Comparison of ENCODE assay signal across 8 cellular contexts in the genomic region with DNA sequence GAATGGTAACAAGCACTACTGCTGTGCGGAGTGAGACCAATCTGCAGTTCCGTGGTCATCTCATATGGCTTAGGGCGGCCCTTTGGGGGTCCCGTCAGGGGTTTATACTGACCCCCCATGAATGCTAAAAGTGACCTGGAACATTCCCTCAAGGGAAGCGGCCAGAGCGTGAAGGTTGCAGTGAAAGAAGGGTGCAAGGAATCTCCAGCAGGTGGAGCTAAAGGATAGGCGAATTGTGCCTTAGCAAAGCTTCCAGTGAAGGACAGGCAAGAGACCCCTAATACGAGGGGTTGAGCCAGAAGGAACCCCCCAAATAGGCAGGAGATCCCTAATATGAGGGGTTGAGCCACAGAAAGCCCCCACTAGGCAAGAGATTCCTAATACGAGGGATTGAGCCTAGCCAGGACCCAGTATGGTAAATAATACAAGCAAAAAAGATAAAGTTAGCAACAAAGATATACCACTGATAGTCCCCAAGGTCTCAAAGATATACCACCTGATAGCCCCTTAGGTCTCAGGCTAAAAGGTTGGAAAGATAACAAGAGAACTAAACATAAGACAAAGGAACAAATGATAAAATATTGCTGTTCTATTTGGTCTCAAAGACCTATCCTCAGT. TPM values are rescaled to one million over a fixed set of nuclear protein-coding genes. Genes with fewer than 3 reads are reported as not detected.
A peak's percentile ranks its signal among the peaks of the same experiment; 100 is the strongest.
DNase-seq lines count a peak whose midpoint lies in the region; ATAC-seq, FAIRE-seq and TF ChIP-seq lines count a peak whose summit lies in the region.

No MANE protein-coding gene starts in this region.

- in situ Hi-C loops in GM13977 (cut with MboI; ENCODE audit: low pct_unique_long_range_greater_than_20kb, low sequenced_read_pairs, unreplicated experiment): no loop called here

- no peak overlapping the region for H4K8ac ChIP-seq in H1 (ENCODE audit: extremely low read depth, insufficient read depth, low read length)

- H3K23ac ChIP-seq in H1 (ENCODE audit: insufficient read length): no peak overlapping the region

- TF ChIP-seq RAD21 in H1 (IDR thresholded peaks at IDR 0.05 in 1 of 2, conservative IDR thresholded peaks at IDR 0.05 in 1 of 2; ENCODE audit: low read depth in 2 of 2, low read length in 2 of 2): peak; percentile 88 to 91

- peaks cover 0 to 3% of the 10 kb centered on the region in 2 experiments; a peak in 2 of 4 replicates for H3K79me2 ChIP-seq in H1 (ENCODE audit: control insufficient read depth in 1 of 2, insufficient read depth in 2 of 2, low read length in 2 of 2)

- H3K4me1 ChIP-seq in H1 (replicated peaks in 1 of 4; ENCODE audit: control insufficient read depth in 3 of 4, insufficient read depth in 4 of 4, low read length in 3 of 4): peaks cover 0 to 26% (median 18%) of the 10 kb centered on the region in 4 experiments; a peak in 5 of 7 replicates

- intact Hi-C loops in activated CD4-positive, alpha-beta memory T cell treated with anti-CD3 and anti-CD28 coated beads for 36 hours (cut with micrococcal nuclease): loop anchor here (1.0 kb wide), 1 partner anchor 163 kb away; no protein-coding TSS in a partner anchor

- POLR2A ChIA-PET in activated CD4-positive, alpha-beta memory T cell treated with anti-CD3 and anti-CD28 coated beads for 36 hours (lab: Charles Lee): interaction anchor here (1.0 kb wide), 1 partner anchor 27 kb away, joined by 3 read pairs; no protein-coding TSS in a partner anchor
- POLR2A ChIA-PET in H1 (lab: Charles Lee; ENCODE audit: partially characterized antibody): interaction anchor here (0.6 to 2.9 kb wide), 21 partner anchors 9 to 173 kb away, joined by 3 to 24 read pairs (median 4); a partner anchor contains a TSS

- peaks cover 0 to 1% of the 10 kb centered on the region in 2 experiments for H4K20me1 ChIP-seq in H1 (replicated peaks in 1 of 2; ENCODE audit: control insufficient read depth in 1 of 2, insufficient read depth in 2 of 2, low read length in 2 of 2)

- H4K5ac ChIP-seq in H1 (ENCODE audit: insufficient read length, low read depth, low read length): no peak overlapping the region

- H2BK12ac ChIP-seq in H1 (ENCODE audit: low read depth, low read length): no peak overlapping the region

- H3K14ac ChIP-seq in H1 (ENCODE audit: insufficient read length): no peak overlapping the region

- H3K23me2 ChIP-seq in H1 (ENCODE audit: low read depth, low read length): no peaks in the 10 kb centered on the region

- H2BK5ac ChIP-seq in H1 (ENCODE audit: low read depth, low read length): no peak overlapping the region

- no peaks in the 10 kb centered on the region for H3K27me3 Mint-ChIP-seq in activated CD4-positive, alpha-beta memory T cell treated with anti-CD3 and anti-CD28 coated beads for 36 hours

- no peak overlapping the region for H3K18ac ChIP-seq in H1 (ENCODE audit: extremely low read depth, low read length)

- no peak overlapping the region for H3K4me3 Mint-ChIP-seq in activated CD4-positive, alpha-beta memory T cell treated with anti-CD3 and anti-CD28 coated beads for 36 hours

- no peaks in the 10 kb centered on the region for H3K27me3 ChIP-seq in H1 (replicated peaks in 1 of 4; ENCODE audit: control insufficient read depth in 3 of 4, extremely low read depth in 1 of 4, insufficient read depth in 3 of 4, low read length in 3 of 4)

- H3K27ac ChIP-seq in H1 (ENCODE audit: low read depth, low read length): no peak overlapping the region

- H2AFZ ChIP-seq in H1 (ENCODE audit: low read length): no peak overlapping the region

- H3K79me1 ChIP-seq in H1 (ENCODE audit: low read depth, low read length): peaks cover 3% of the 10 kb centered on the region

- no peak overlapping the region for H2AK5ac ChIP-seq in H1 (ENCODE audit: low read depth, low read length)

- H3K4ac ChIP-seq in H1 (replicated peaks; ENCODE audit: insufficient read length, low read depth, low read length): no peak overlapping the region

- DNase-seq in AG08395 (ENCODE audit: low spot score): peak; percentile 72
- peak; percentile 81 for DNase-seq in GM13977 (ENCODE audit: low spot score)
- DNase-seq in NCI-H226: peak; percentile 18
- DNase-seq in activated CD4-positive, alpha-beta memory T cell treated with anti-CD3 and anti-CD28 coated beads for 36 hours: peak; percentile 65
- DNase-seq in H1 (ENCODE audit: low read depth in 1 of 2, low spot score in 2 of 2): peak; percentile 39 to 73
- peak; percentile 38 for DNase-seq in midbrain (lab: John Stamatoyannopoulos, UW)
- peak; percentile 60 for DNase-seq in stimulated activated naive CD8-positive, alpha-beta T cell treated with anti-CD3 and anti-CD28 coated beads, Interleukin-15, Interleukin-2, amounts not matched to agents 100 U/mL and 50 U/mL, for 24 hours

- ATAC-seq in stimulated activated naive CD8-positive, alpha-beta T cell treated with anti-CD3 and anti-CD28 coated beads, Interleukin-15, Interleukin-2, amounts not matched to agents 100 U/mL and 50 U/mL, for 24 hours: no peak
- ATAC-seq in HG03159 (IDR thresholded peaks at IDR 0.05; ENCODE audit: unreplicated experiment): no peak

- H2BK15ac ChIP-seq in H1 (ENCODE audit: low read length): no peak overlapping the region

- no peak; a peak in 1 of 3 replicates for TF ChIP-seq POLR2A in H1 (IDR thresholded peaks at IDR 0.05; ENCODE audit: control extremely low read depth in 1 of 2, low read depth in 2 of 2, low read length in 2 of 2)

- peaks cover 19% of the 10 kb centered on the region for H3K36me3 Mint-ChIP-seq in activated CD4-positive, alpha-beta memory T cell treated with anti-CD3 and anti-CD28 coated beads for 36 hours

- peak; percentile 95 for FAIRE-seq in H1 (lab: Jason Lieb, UNC)

- CTCF ChIA-PET in activated CD4-positive, alpha-beta memory T cell treated with anti-CD3 and anti-CD28 coated beads for 36 hours (lab: Charles Lee): interaction anchor here (0.7 to 10.5 kb wide), 16 partner anchors 9 to 283 kb away, joined by 3 to 156 read pairs (median 4); a partner anchor contains a TSS
- CTCF ChIA-PET in H1 (lab: Charles Lee; ENCODE audit: partially characterized antibody): interaction anchor here (0.7 to 10.6 kb wide), 15 partner anchors 8 to 255 kb away, joined by 3 to 138 read pairs (median 3); no protein-coding TSS in a partner anchor

- 47% methylated on average over 9 of the region's 9 CpGs; no CpG with 5 or more reads in 1 of the 2 experiments for WGBS in H1 (ENCODE audit: extremely low coverage in 1 of 2, insufficient coverage in 1 of 2, insufficient read length in 1 of 2, insufficient replicate concordance in 2 of 2, low coverage in 1 of 2, low lambda C conversion rate in 2 of 2, missing lambda C conversion rate in 1 of 2), 2 experiments

- no peak for TF ChIP-seq EP300 in H1 (IDR thresholded peaks at IDR 0.05; ENCODE audit: borderline replicate concordance in 1 of 2, low read depth in 2 of 2, low read length in 2 of 2)

- no peak overlapping the region for H2BK20ac ChIP-seq in H1 (ENCODE audit: low read length)

- H4K91ac ChIP-seq in H1 (replicated peaks; ENCODE audit: insufficient read length, low read length): no peak overlapping the region

- H3K4me2 ChIP-seq in H1 (ENCODE audit: insufficient read depth in 1 of 2, low read depth in 2 of 2, low read length in 2 of 2): no peak overlapping the region

- no peak overlapping the region for H3K9ac ChIP-seq in H1 (replicated peaks in 1 of 4; ENCODE audit: extremely low read depth in 1 of 4, low read depth in 3 of 4, low read length in 3 of 4)

- no peak overlapping the region for H3K56ac ChIP-seq in H1 (replicated peaks; ENCODE audit: insufficient read length, low read depth, low read length)

- TF ChIP-seq CTCF in GM13977 (IDR thresholded peaks at IDR 0.05; ENCODE audit: extremely low read depth, insufficient read depth, missing control alignments) (peak; percentile 75), H1 (IDR thresholded peaks at IDR 0.05; ENCODE audit: control extremely low read depth in 1 of 3, insufficient read depth in 1 of 3, low read depth in 1 of 3, low read length in 3 of 3) (peak; percentile 63 to 81 (median 77))

- H3K4me3 ChIP-seq in H1 (ENCODE audit: extremely low read depth in 1 of 4, insufficient read depth in 2 of 4, low read depth in 3 of 4, low read length in 4 of 4): no peak overlapping the region

- peaks cover 18% of the 10 kb centered on the region for H3K4me1 Mint-ChIP-seq in activated CD4-positive, alpha-beta memory T cell treated with anti-CD3 and anti-CD28 coated beads for 36 hours (ENCODE audit: low read depth)

- H3K27ac Mint-ChIP-seq in activated CD4-positive, alpha-beta memory T cell treated with anti-CD3 and anti-CD28 coated beads for 36 hours: no peak overlapping the region

- no peak overlapping the region for H2BK120ac ChIP-seq in H1 (replicated peaks; ENCODE audit: low read depth, low read length)

- H3K9me3 ChIP-seq in H1 (ENCODE audit: insufficient read depth in 2 of 2, low read depth in 1 of 2, low read length in 1 of 2): peaks cover 16 to 34% of the 10 kb centered on the region in 2 experiments

- H3K9me3 Mint-ChIP-seq in activated CD4-positive, alpha-beta memory T cell treated with anti-CD3 and anti-CD28 coated beads for 36 hours: no peaks in the 10 kb centered on the region

- H3K36me3 ChIP-seq in H1 (ENCODE audit: control insufficient read depth in 2 of 4, insufficient read depth in 4 of 4, low read length in 3 of 4): peaks cover 20 to 37% (median 30%) of the 10 kb centered on the region in 4 experiments

RNA-seq across cellular contexts. Expression of a gene that starts 27.5 kb away (rescaled TPM):
- 10 to 100 TPM; 24.7 to 31.4 TPM for total RNA-seq in activated CD4-positive, alpha-beta memory T cell treated with anti-CD3 and anti-CD28 coated beads for 36 hours
- total RNA-seq in H1 (2021; fragmentation: NEBNext Ultra II Directional; extraction: Animal tissue kit (Norgen Biotek cat#: 25700)): 12.3 and 14.2 TPM in 2 replicates
- 19.3 and 21.5 TPM in 2 replicates for polyA plus RNA-seq in H1 (2011; rRNA removed)
- 18.3 TPM for polyA plus RNA-seq in H1 (2011; cell fraction: cytosol; rRNA removed)
- 15.5 TPM for polyA plus RNA-seq in H1 (2011; cell fraction: nucleus; rRNA removed)
- polyA plus RNA-seq in H1 (2012, experiment 1 of 2): 17.3 to 19.4 TPM (median 19.0 TPM) in 4 replicates
- 13.9 TPM for polyA plus RNA-seq in H1 (2012, experiment 2 of 2)
- polyA plus RNA-seq in H1 (2013, experiment 1 of 2): 7.5 TPM
- polyA plus RNA-seq in H1 (2013, experiment 2 of 2): 7.4 TPM
- 17.6 and 28.3 TPM in 2 replicates for polyA minus RNA-seq in H1 (2011; rRNA and poly(A)+ RNA removed)
- 12.0 TPM for polyA minus RNA-seq in H1 (2011; cell fraction: cytosol; rRNA and poly(A)+ RNA removed)
- polyA minus RNA-seq in H1 (2011; cell fraction: nucleus; rRNA and poly(A)+ RNA removed): 13.7 TPM

RNA-seq across cellular contexts. Expression of a gene that starts 32.8 kb away (rescaled TPM):
- total RNA-seq in activated CD4-positive, alpha-beta memory T cell treated with anti-CD3 and anti-CD28 coated beads for 36 hours: 10 to 100 TPM; 28.0 to 31.4 TPM
- 106 and 113 TPM in 2 replicates for total RNA-seq in H1 (2021; fragmentation: NEBNext Ultra II Directional; extraction: Animal tissue kit (Norgen Biotek cat#: 25700))
- polyA plus RNA-seq in H1 (2011; rRNA removed): 64.7 and 65.6 TPM in 2 replicates
- 94.8 TPM for polyA plus RNA-seq in H1 (2011; cell fraction: cytosol; rRNA removed)
- polyA plus RNA-seq in H1 (2011; cell fraction: nucleus; rRNA removed): 119 TPM
- polyA plus RNA-seq in H1 (2012, experiment 1 of 2): 90.1 to 112 TPM (median 101 TPM) in 4 replicates
- 14.1 TPM for polyA plus RNA-seq in H1 (2012, experiment 2 of 2)
- polyA plus RNA-seq in H1 (2013, experiment 1 of 2): 87.3 TPM
- 81.4 TPM for polyA plus RNA-seq in H1 (2013, experiment 2 of 2)
- 112 and 152 TPM in 2 replicates for polyA minus RNA-seq in H1 (2011; rRNA and poly(A)+ RNA removed)
- 48.0 TPM for polyA minus RNA-seq in H1 (2011; cell fraction: cytosol; rRNA and poly(A)+ RNA removed)
- polyA minus RNA-seq in H1 (2011; cell fraction: nucleus; rRNA and poly(A)+ RNA removed): 107 TPM

RNA-seq across cellular contexts. Expression of a gene that starts 50.4 kb away (rescaled TPM):
- not detected for total RNA-seq in activated CD4-positive, alpha-beta memory T cell treated with anti-CD3 and anti-CD28 coated beads for 36 hours
- total RNA-seq in H1 (2021; fragmentation: NEBNext Ultra II Directional; extraction: Animal tissue kit (Norgen Biotek cat#: 25700)): not detected in 2 replicates
- polyA plus RNA-seq in H1 (2011; rRNA removed): not detected in 2 replicates
- not detected for polyA plus RNA-seq in H1 (2011; cell fraction: cytosol; rRNA removed)
- polyA plus RNA-seq in H1 (2011; cell fraction: nucleus; rRNA removed): not detected
- polyA plus RNA-seq in H1 (2012, experiment 1 of 2): not detected in 4 replicates
- polyA plus RNA-seq in H1 (2012, experiment 2 of 2): not detected
- polyA plus RNA-seq in H1 (2013, experiment 1 of 2): not detected
- not detected for polyA plus RNA-seq in H1 (2013, experiment 2 of 2)
- not detected in 2 replicates for polyA minus RNA-seq in H1 (2011; rRNA and poly(A)+ RNA removed)
- polyA minus RNA-seq in H1 (2011; cell fraction: cytosol; rRNA and poly(A)+ RNA removed): not detected
- polyA minus RNA-seq in H1 (2011; cell fraction: nucleus; rRNA and poly(A)+ RNA removed): not detected

RNA-seq across cellular contexts. Expression of a gene that starts 59.8 kb away (rescaled TPM):
- total RNA-seq in activated CD4-positive, alpha-beta memory T cell treated with anti-CD3 and anti-CD28 coated beads for 36 hours: not detected
- not detected in 2 replicates for total RNA-seq in H1 (2021; fragmentation: NEBNext Ultra II Directional; extraction: Animal tissue kit (Norgen Biotek cat#: 25700))
- 0.29 TPM in 1 of 2 replicates, not detected in the other for polyA plus RNA-seq in H1 (2011; rRNA removed)
- polyA plus RNA-seq in H1 (2011; cell fraction: cytosol; rRNA removed): not detected
- not detected for polyA plus RNA-seq in H1 (2011; cell fraction: nucleus; rRNA removed)
- not detected in 4 replicates for polyA plus RNA-seq in H1 (2012, experiment 1 of 2)
- not detected for polyA plus RNA-seq in H1 (2012, experiment 2 of 2)
- not detected for polyA plus RNA-seq in H1 (2013, experiment 1 of 2)
- polyA plus RNA-seq in H1 (2013, experiment 2 of 2): not detected
- not detected in 2 replicates for polyA minus RNA-seq in H1 (2011; rRNA and poly(A)+ RNA removed)
- not detected for polyA minus RNA-seq in H1 (2011; cell fraction: cytosol; rRNA and poly(A)+ RNA removed)
- not detected for polyA minus RNA-seq in H1 (2011; cell fraction: nucleus; rRNA and poly(A)+ RNA removed)

Comparison
In these comparisons a context has a peak if more than half of its experiments do, and no peak if none do; other contexts are left out.
1. DNase-seq: peak in every context shown above with its lines; median percentile 81 in GM13977; 72 in AG08395; 65 in activated CD4-positive, alpha-beta memory T cell treated with anti-CD3 and anti-CD28 coated beads for 36 hours; 60 in stimulated activated naive CD8-positive, alpha-beta T cell treated with anti-CD3 and anti-CD28 coated beads, Interleukin-15, Interleukin-2, amounts not matched to agents 100 U/mL and 50 U/mL, for 24 hours; 56 in H1; 38 in midbrain; 18 in NCI-H226.